In the genomic region with DNA sequence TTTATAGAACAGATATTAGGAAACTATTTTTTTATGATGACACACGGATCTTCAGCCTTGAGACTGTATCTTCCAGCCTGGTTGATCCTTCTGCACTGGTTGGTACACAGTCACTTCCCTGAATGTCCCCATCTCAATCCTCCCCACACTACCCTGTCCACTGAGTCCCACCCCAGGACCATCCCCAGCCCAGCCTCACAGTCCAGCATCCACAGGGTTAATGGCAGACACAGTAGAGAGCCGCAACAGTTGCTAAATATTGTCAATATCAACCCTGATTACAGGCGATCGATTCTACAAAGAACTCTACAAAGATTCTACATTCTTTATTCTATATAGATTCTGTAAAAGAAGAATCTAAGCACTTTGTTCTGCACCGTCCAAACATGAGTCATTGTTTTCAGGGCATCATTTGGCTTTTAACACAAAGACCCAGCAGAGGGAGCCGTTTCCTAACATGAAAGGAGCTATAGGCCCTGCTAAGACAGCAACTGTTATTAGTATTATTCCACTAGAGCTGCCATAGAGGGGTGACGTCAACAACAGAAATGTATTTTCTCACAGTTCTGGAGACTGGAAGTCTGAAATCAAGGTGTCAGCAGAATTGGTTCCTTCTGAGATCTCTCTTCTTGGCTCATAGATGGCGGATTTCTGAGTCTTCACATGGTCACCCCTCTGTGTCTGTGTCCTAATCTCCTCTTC, we compare ENCODE assay signal across 9 cellular contexts. TPM values are rescaled to one million over a fixed set of nuclear protein-coding genes. Genes with fewer than 3 reads are reported as not detected.
DNase-seq lines count a peak whose midpoint lies in the region; ATAC-seq and TF ChIP-seq lines count a peak whose summit lies in the region.
"Had no signal": no experiment of that assay in that cellular context is flagged by ENCODE, and none has a peak within 500 bp of the region (broad histone marks: within the 10 kb centered on the region; RNA-seq: fewer than 3 reads in every experiment).

No MANE protein-coding gene starts in this region.

- no peaks in the 10 kb centered on the region for H3K27me3 Mint-ChIP-seq in activated naive CD4-positive, alpha-beta T cell treated with anti-CD3 and anti-CD28 coated beads for 36 hours (ENCODE audit: low read depth)
- H3K27me3 Mint-ChIP-seq: stimulated activated naive CD8-positive, alpha-beta T cell treated with anti-CD3 and anti-CD28 coated beads, Interleukin-15, Interleukin-2, amounts not matched to agents 100 ng/mL and 50 ng/mL, for 24 hours had no signal

- ATAC-seq in HCT116: peak; percentile 80

- H3K4me1 ChIP-seq in HCT116 (ENCODE audit: control insufficient read depth in 1 of 2, insufficient read depth in 2 of 2, low read length in 2 of 2) (peaks cover 6 to 30% of the 10 kb centered on the region in 2 experiments), SJCRH30 (peaks cover 38% of the 10 kb centered on the region), vagina (peaks cover 7% of the 10 kb centered on the region)

- H3K36me3 Mint-ChIP-seq in activated naive CD4-positive, alpha-beta T cell treated with anti-CD3 and anti-CD28 coated beads for 36 hours (ENCODE audit: low read depth): no peaks in the 10 kb centered on the region

- no peaks in the 10 kb centered on the region for H3K9me2 ChIP-seq in HCT116 (ENCODE audit: insufficient read depth)

- H3K27ac Mint-ChIP-seq in activated naive CD4-positive, alpha-beta T cell treated with anti-CD3 and anti-CD28 coated beads for 36 hours: peak overlapping the region; percentile 43
- H3K27ac Mint-ChIP-seq: stimulated activated naive CD8-positive, alpha-beta T cell treated with anti-CD3 and anti-CD28 coated beads, Interleukin-15, Interleukin-2, amounts not matched to agents 100 ng/mL and 50 ng/mL, for 24 hours had no signal

- H3K36me3 ChIP-seq in HCT116 (ENCODE audit: control insufficient read depth in 1 of 2, insufficient read depth in 2 of 2, low read length in 2 of 2) (no peaks in the 10 kb centered on the region), SJCRH30 (no peaks in the 10 kb centered on the region), vagina (no peaks in the 10 kb centered on the region)

- H3K27me3 ChIP-seq in HCT116 (ENCODE audit: insufficient read depth, low read length): no peaks in the 10 kb centered on the region
- H3K27me3 ChIP-seq in SJCRH30: no peaks in the 10 kb centered on the region
- no peaks in the 10 kb centered on the region for H3K27me3 ChIP-seq in vagina

- no peak overlapping the region for H3K4me3 Mint-ChIP-seq in activated naive CD4-positive, alpha-beta T cell treated with anti-CD3 and anti-CD28 coated beads for 36 hours
- H3K4me3 Mint-ChIP-seq: stimulated activated naive CD8-positive, alpha-beta T cell treated with anti-CD3 and anti-CD28 coated beads, Interleukin-15, Interleukin-2, amounts not matched to agents 100 ng/mL and 50 ng/mL, for 24 hours had no signal

- RAD21 ChIA-PET in HCT116 (lab: Charles Lee; ENCODE audit: low non-redundant PET in 1 of 2, low total read pairs in 2 of 2, uncharacterized antibody in 2 of 2, unreplicated experiment in 2 of 2): interaction anchor here (0.5 to 1.1 kb wide), 12 partner anchors 87 to 406 kb away, joined by 3 to 8 read pairs (median 4); no protein-coding TSS in a partner anchor

- CTCF ChIA-PET in HCT116 (lab: Charles Lee): interaction anchor here (0.6 to 1.1 kb wide), 21 partner anchors 10 to 702 kb away, joined by 3 to 66 read pairs (median 4); partner anchors contain the start of genes IFNAR1 and TMEM50B
- CTCF ChIA-PET in activated naive CD4-positive, alpha-beta T cell treated with anti-CD3 and anti-CD28 coated beads for 36 hours (lab: Charles Lee): interaction anchor here (0.6 to 1.4 kb wide), 17 partner anchors 10 to 441 kb away, joined by 3 to 25 read pairs (median 3); partner anchors contain the start of gene IFNAR1

- TF ChIP-seq POLR2A in HCT116 (IDR thresholded peaks at IDR 0.05; ENCODE audit: borderline replicate concordance, extremely low read depth, insufficient read depth, insufficient read length) (no peak), vagina (IDR thresholded peaks at IDR 0.05) (no peak)

- no peaks in the 10 kb centered on the region for H3K9me3 Mint-ChIP-seq in activated naive CD4-positive, alpha-beta T cell treated with anti-CD3 and anti-CD28 coated beads for 36 hours
- H3K9me3 Mint-ChIP-seq: stimulated activated naive CD8-positive, alpha-beta T cell treated with anti-CD3 and anti-CD28 coated beads, Interleukin-15, Interleukin-2, amounts not matched to agents 100 ng/mL and 50 ng/mL, for 24 hours had no signal

- H3K79me2 ChIP-seq in HCT116 (ENCODE audit: insufficient read depth, low read length): no peaks in the 10 kb centered on the region

- DNase-seq in GF-D8 (lab: John Stamatoyannopoulos, UW): peak; percentile 78
- peak; percentile 88 for DNase-seq in HCT116 (ENCODE audit: low read depth, low spot score)
- peak; percentile 90 for DNase-seq in MV-4-11 (lab: John Stamatoyannopoulos, UW)
- DNase-seq in SJCRH30: peak; percentile 81 to 96
- DNase-seq in activated naive CD4-positive, alpha-beta T cell treated with anti-CD3 and anti-CD28 coated beads for 36 hours: peak; percentile 93
- peak; percentile 95 for DNase-seq in glomerular endothelial cell (ENCODE audit: extremely low read depth, low read depth, low spot score)
- peak in 6 of 10 donors; percentile 57 to 86 (median 78) for DNase-seq in posterior cingulate gyrus
- no peak for DNase-seq in vagina (ENCODE audit: extremely low spot score in 2 of 2)

- H3K4me3 ChIP-seq in HCT116 (replicated peaks in 1 of 2; ENCODE audit: low read depth in 1 of 2, low read length in 2 of 2) (no peak overlapping the region), SJCRH30 (no peak overlapping the region), vagina (no peak overlapping the region)

- H3K4me1 Mint-ChIP-seq in activated naive CD4-positive, alpha-beta T cell treated with anti-CD3 and anti-CD28 coated beads for 36 hours (ENCODE audit: low read depth): peaks cover 31% of the 10 kb centered on the region

- H3K9me3 ChIP-seq in HCT116 (ENCODE audit: control insufficient read depth in 1 of 2, insufficient read depth in 1 of 2, low read depth in 1 of 2, low read length in 2 of 2) (no peaks in the 10 kb centered on the region), SJCRH30 (replicated peaks) (no peaks in the 10 kb centered on the region), vagina (no peaks in the 10 kb centered on the region)

- intact Hi-C loops in HCT116 (cut with micrococcal nuclease) (loop anchor here (1.0 to 5.0 kb wide), 4 partner anchors 67 to 407 kb away; no protein-coding TSS in a partner anchor), posterior cingulate gyrus (cut with DNase I) (loop anchor here (1.0 to 10.0 kb wide), 5 partner anchors 72 to 255 kb away; no protein-coding TSS in a partner anchor), vagina (cut with DNase I) (loop anchor here (10.0 kb wide), 1 partner anchor 245 kb away; no protein-coding TSS in a partner anchor)
- intact Hi-C loops in activated naive CD4-positive, alpha-beta T cell treated with anti-CD3 and anti-CD28 coated beads for 36 hours (cut with micrococcal nuclease): loop anchor here (1.0 to 5.0 kb wide), 9 partner anchors 32 to 406 kb away; partner anchors contain the start of genes DONSON, IFNAR1 and OLIG1

- H3K27ac ChIP-seq in HCT116 (ENCODE audit: low read depth, low read length): no peak overlapping the region
- peak overlapping the region; percentile 9; the same call in 1 of the 2 replicates for H3K27ac ChIP-seq in SJCRH30
- no peak overlapping the region for H3K27ac ChIP-seq in vagina

- TF ChIP-seq CTCF in HCT116 (IDR thresholded peaks at IDR 0.05 in 2 of 3, conservative IDR thresholded peaks at IDR 0.05 in 1 of 3; ENCODE audit: borderline replicate concordance in 1 of 3, insufficient read depth in 1 of 3, low read depth in 2 of 3, low read length in 2 of 3): peak; percentile 71 to 86 (median 79)
- TF ChIP-seq CTCF in vagina (IDR thresholded peaks at IDR 0.05): peak; percentile 41 to 83 (median 54)

- peak overlapping the region; percentile 62 for H2AFZ ChIP-seq in HCT116 (ENCODE audit: low read depth, low read length, poor library complexity, severe bottlenecking)

- POLR2A ChIA-PET in HCT116 (lab: Charles Lee): interaction anchor here (0.8 kb wide), 1 partner anchor 245 kb away, joined by 3 read pairs; no protein-coding TSS in a partner anchor

- no TSS peak for BruUV-seq in HCT116 (replicated peaks; lab: Mats Ljungman, UMichigan)

- no peak overlapping the region for H3K4me2 ChIP-seq in HCT116 (ENCODE audit: low read length)

- no peaks in the 10 kb centered on the region for H4K20me1 ChIP-seq in HCT116 (ENCODE audit: insufficient read depth)

- peak; percentile 94 for TF ChIP-seq RAD21 in HCT116 (IDR thresholded peaks at IDR 0.05; ENCODE audit: low read depth)

- no peak overlapping the region for H3K9ac ChIP-seq in HCT116 (ENCODE audit: low read length)

TF ChIP-seq in HCT116, 20 proteins besides CTCF, POLR2A, EP300 and RAD21:
- TF ChIP-seq TCF7L2 (IDR thresholded peaks at IDR 0.05; ENCODE audit: borderline replicate concordance, extremely low read depth, insufficient read depth, insufficient read length): peak; percentile 33
- no peak for TF ChIP-seq JUND (IDR thresholded peaks at IDR 0.05)
- TF ChIP-seq SP1 (IDR thresholded peaks at IDR 0.05; ENCODE audit: low read depth): peak; percentile 27; the same call in 1 of the 2 replicates

RNA-seq across cellular contexts. Expression of gene IFNAR2, which starts 30.1 kb away (rescaled TPM):
- 12.3 TPM for total RNA-seq in HCT116 (2021; ENCODE audit: unreplicated experiment)
- polyA plus RNA-seq in HCT116 (2012): 7.6 and 9.1 TPM in 2 replicates
- total RNA-seq in SJCRH30 (2014; rRNA removed; shearing (Covaris generic)): 13.1 and 17.7 TPM in 2 replicates
- 10 to 100 TPM; 16.6 to 19.4 TPM for total RNA-seq in activated naive CD4-positive, alpha-beta T cell treated with anti-CD3 and anti-CD28 coated beads for 36 hours
- 19.5 and 20.3 TPM in 2 replicates for total RNA-seq in glomerular endothelial cell
- total RNA-seq in vagina: 9.3 TPM

Comparison
In these comparisons a context has a peak if more than half of its experiments do, and no peak if none do; other contexts are left out.
1. DNase-seq: peak in GF-D8 (single experiment), HCT116 (single experiment), MV-4-11 (single experiment), SJCRH30 (2 of 2), activated naive CD4-positive, alpha-beta T cell treated with anti-CD3 and anti-CD28 coated beads for 36 hours (single experiment), glomerular endothelial cell (single experiment) and posterior cingulate gyrus (6 of 10); none in vagina (0 of 2).